ENCODE assay signal across 12 cellular contexts in genomic region chr3:147298511-147298982, GRCh38.
DNase-seq lines count a peak whose midpoint lies in the region; ATAC-seq and TF ChIP-seq lines count a peak whose summit lies in the region.
"Had no signal": no experiment of that assay in that cellular context is flagged by ENCODE, and none has a peak within 500 bp of the region (broad histone marks: within the 10 kb centered on the region; RNA-seq: fewer than 3 reads in every experiment).

No MANE protein-coding gene starts in this region.

- POLR2A ChIA-PET in BJ (lab: Charles Lee) = no interaction called here
- POLR2A ChIA-PET in activated CD4-positive, alpha-beta memory T cell treated with anti-CD3 and anti-CD28 coated beads, Interleukin-2, amount 10 ng/mL, durations not matched to agents 7 days and 5 days (lab: Charles Lee) = no interaction called here

- DNase-seq in BJ (ENCODE audit: low read depth) (peak; percentile 97), MG63 (peak; percentile 51), choroid plexus epithelial cell (ENCODE audit: low read depth) (peak; percentile 99), mesothelial cell of epicardium (ENCODE audit: low spot score in 2 of 2, unreplicated experiment in 2 of 2) (no peak), hippocampal formation (lab: John Stamatoyannopoulos, UW) (no peak)
- DNase-seq in activated T-cell treated with anti-CD3 and anti-CD28 coated beads, Interleukin-2, amount 50 U/mL, for 24 hours = no peak
- DNase-seq in activated CD4-positive, alpha-beta memory T cell treated with anti-CD3 and anti-CD28 coated beads, Interleukin-2, amount 10 ng/mL, durations not matched to agents 7 days and 5 days = no peak
- DNase-seq: GF-D8; heart right ventricle; stimulated activated CD4-positive, alpha-beta T cell treated with anti-CD3 and anti-CD28 coated beads, Interleukin-12 subunit alpha, Interleukin-12 subunit beta, amount 100 ng/mL, for 4 hours had no signal

- H3K4me1 Mint-ChIP-seq in mesothelial cell of epicardium = peaks cover 16% of the 10 kb centered on the region
- H3K4me1 Mint-ChIP-seq in activated T-cell treated with anti-CD3 and anti-CD28 coated beads, Interleukin-2, amount 50 U/mL, for 24 hours (ENCODE audit: low read depth) = no peaks in the 10 kb centered on the region
- no peaks in the 10 kb centered on the region for H3K4me1 Mint-ChIP-seq in activated CD4-positive, alpha-beta memory T cell treated with anti-CD3 and anti-CD28 coated beads, Interleukin-2, amount 10 ng/mL, durations not matched to agents 7 days and 5 days

- H3K36me3 ChIP-seq in BJ (ENCODE audit: control insufficient read depth, insufficient read depth, low read length) = no peaks in the 10 kb centered on the region
- H3K36me3 ChIP-seq in MG63 = no peaks in the 10 kb centered on the region
- H3K36me3 ChIP-seq: heart right ventricle had no signal

- H3K27me3 ChIP-seq in BJ (ENCODE audit: control insufficient read depth, insufficient read depth, low read length) = no peaks in the 10 kb centered on the region
- no peaks in the 10 kb centered on the region for H3K27me3 ChIP-seq in MG63
- H3K27me3 ChIP-seq: heart right ventricle had no signal

- H3K4me3 Mint-ChIP-seq in mesothelial cell of epicardium = no peak overlapping the region
- no peak overlapping the region for H3K4me3 Mint-ChIP-seq in activated T-cell treated with anti-CD3 and anti-CD28 coated beads, Interleukin-2, amount 50 U/mL, for 24 hours
- no peak overlapping the region for H3K4me3 Mint-ChIP-seq in activated CD4-positive, alpha-beta memory T cell treated with anti-CD3 and anti-CD28 coated beads, Interleukin-2, amount 10 ng/mL, durations not matched to agents 7 days and 5 days

- H3K27ac Mint-ChIP-seq in mesothelial cell of epicardium = peak overlapping the region; percentile 92
- no peak overlapping the region for H3K27ac Mint-ChIP-seq in activated T-cell treated with anti-CD3 and anti-CD28 coated beads, Interleukin-2, amount 50 U/mL, for 24 hours
- no peak overlapping the region for H3K27ac Mint-ChIP-seq in activated CD4-positive, alpha-beta memory T cell treated with anti-CD3 and anti-CD28 coated beads, Interleukin-2, amount 10 ng/mL, durations not matched to agents 7 days and 5 days
- H3K27ac Mint-ChIP-seq: type B pancreatic cell had no signal

- H3K27me3 Mint-ChIP-seq in mesothelial cell of epicardium (ENCODE audit: low read depth) = no peaks in the 10 kb centered on the region
- H3K27me3 Mint-ChIP-seq in activated T-cell treated with anti-CD3 and anti-CD28 coated beads, Interleukin-2, amount 50 U/mL, for 24 hours = no peaks in the 10 kb centered on the region
- H3K27me3 Mint-ChIP-seq in activated CD4-positive, alpha-beta memory T cell treated with anti-CD3 and anti-CD28 coated beads, Interleukin-2, amount 10 ng/mL, durations not matched to agents 7 days and 5 days = no peaks in the 10 kb centered on the region
- H3K27me3 Mint-ChIP-seq: type B pancreatic cell had no signal

- no peaks in the 10 kb centered on the region for H3K9me3 Mint-ChIP-seq in mesothelial cell of epicardium
- no peaks in the 10 kb centered on the region for H3K9me3 Mint-ChIP-seq in activated T-cell treated with anti-CD3 and anti-CD28 coated beads, Interleukin-2, amount 50 U/mL, for 24 hours
- H3K9me3 Mint-ChIP-seq in activated CD4-positive, alpha-beta memory T cell treated with anti-CD3 and anti-CD28 coated beads, Interleukin-2, amount 10 ng/mL, durations not matched to agents 7 days and 5 days = no peaks in the 10 kb centered on the region
- H3K9me3 Mint-ChIP-seq: type B pancreatic cell had no signal

- H3K36me3 Mint-ChIP-seq in mesothelial cell of epicardium = no peaks in the 10 kb centered on the region
- no peaks in the 10 kb centered on the region for H3K36me3 Mint-ChIP-seq in activated T-cell treated with anti-CD3 and anti-CD28 coated beads, Interleukin-2, amount 50 U/mL, for 24 hours (ENCODE audit: low read depth)
- no peaks in the 10 kb centered on the region for H3K36me3 Mint-ChIP-seq in activated CD4-positive, alpha-beta memory T cell treated with anti-CD3 and anti-CD28 coated beads, Interleukin-2, amount 10 ng/mL, durations not matched to agents 7 days and 5 days (ENCODE audit: low read depth)
- H3K36me3 Mint-ChIP-seq: type B pancreatic cell had no signal

- H3K4me3 ChIP-seq in BJ (ENCODE audit: low read depth, low read length) (no peak overlapping the region), MG63 (no peak overlapping the region), choroid plexus epithelial cell (ENCODE audit: low read depth, low read length) (peak overlapping the region; percentile 8)
- H3K4me3 ChIP-seq: heart right ventricle had no signal

- no peaks in the 10 kb centered on the region for H3K9me3 ChIP-seq in MG63
- H3K9me3 ChIP-seq: heart right ventricle had no signal

- no peak for TF ChIP-seq CTCF in BJ (IDR thresholded peaks at IDR 0.05; ENCODE audit: insufficient read depth, low read depth, low read length)
- no peak for TF ChIP-seq CTCF in choroid plexus epithelial cell (conservative IDR thresholded peaks at IDR 0.05; ENCODE audit: low read depth, low read length)
- no peak for TF ChIP-seq CTCF in mesothelial cell of epicardium (IDR thresholded peaks at IDR 0.05; ENCODE audit: unreplicated experiment)

- no peak for ATAC-seq in HG03175 (IDR thresholded peaks at IDR 0.05; ENCODE audit: unreplicated experiment)

- CTCF ChIA-PET in BJ (lab: Yijun Ruan, JAX) = interaction anchor here (0.5 kb wide), 1 partner anchor 106 kb away, joined by 3 read pairs; no protein-coding TSS in a partner anchor
- CTCF ChIA-PET in activated CD4-positive, alpha-beta memory T cell treated with anti-CD3 and anti-CD28 coated beads, Interleukin-2, amount 10 ng/mL, durations not matched to agents 7 days and 5 days (lab: Charles Lee) = no interaction called here

Comparison
In these comparisons a context has a peak if more than half of its experiments do, and no peak if none do; other contexts are left out.
1. DNase-seq: peak in BJ (single experiment), MG63 (single experiment) and choroid plexus epithelial cell (single experiment); none in mesothelial cell of epicardium (0 of 2), activated T-cell treated with anti-CD3 and anti-CD28 coated beads, Interleukin-2, amount 50 U/mL, for 24 hours (single experiment), activated CD4-positive, alpha-beta memory T cell treated with anti-CD3 and anti-CD28 coated beads, Interleukin-2, amount 10 ng/mL, durations not matched to agents 7 days and 5 days (single experiment) and hippocampal formation (0 of 2).